25 cellular contexts compared by ENCODE assay signal in the genomic region with DNA sequence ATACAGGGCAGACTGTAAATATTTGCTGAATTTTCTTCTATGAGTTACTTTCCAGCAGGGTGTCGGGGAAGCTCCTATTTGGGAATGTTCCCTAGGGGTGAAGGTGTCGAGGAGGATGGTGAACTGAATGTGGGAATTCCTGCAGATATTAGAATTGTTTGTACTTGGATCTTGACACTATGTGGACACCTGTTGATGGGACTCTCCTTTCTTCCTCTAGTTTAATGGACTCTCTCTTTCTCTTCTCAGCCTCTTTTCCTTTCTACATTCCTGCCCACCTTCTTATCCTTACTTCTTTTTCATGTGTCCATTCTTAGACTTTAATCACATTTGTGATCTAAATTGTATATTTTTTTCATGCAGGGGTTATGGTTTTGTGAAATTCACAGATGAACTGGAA. TPM values are rescaled to one million over a fixed set of nuclear protein-coding genes. Genes with fewer than 3 reads are reported as not detected.
"Had no signal": no experiment of that assay in that cellular context is flagged by ENCODE, and none has a peak within 500 bp of the region (broad histone marks: within the 10 kb centered on the region; RNA-seq: fewer than 3 reads in every experiment).

No MANE protein-coding gene starts in this region.

- H3K4me3 ChIP-seq: MG63, PC-9 had no signal

- ATAC-seq: HepG2 had no signal

- H3K27me3 ChIP-seq: MG63 had no signal

- H3K9me3 ChIP-seq: MG63, SK-N-SH had no signal

- DNase-seq: IMR-90, Karpas-422, KG1, MG63, NCI-H1092, NCI-H1436, NCI-H187, NCI-H2029, NCI-H2081 treated with DMSO at 0.1 percent for 48 hours, NCI-H2171, NCI-H226, NCI-H446, NCI-H510A, NCI-H524 treated with DMSO at 0.1 percent for 48 hours, NCI-H69, NCI-H774, OCI-M1, PC-9, RPMI8226, SHP77, SK-N-SH, SW 1271 had no signal

- H3K27ac ChIP-seq: PC-9 had no signal

RNA-seq across cellular contexts. Expression of a gene that starts 25.1 kb away (rescaled TPM):
- total RNA-seq: HT1080, SK-MEL-5 had no signal
